ENCODE assay signal across 1 cellular context in the genomic region with DNA sequence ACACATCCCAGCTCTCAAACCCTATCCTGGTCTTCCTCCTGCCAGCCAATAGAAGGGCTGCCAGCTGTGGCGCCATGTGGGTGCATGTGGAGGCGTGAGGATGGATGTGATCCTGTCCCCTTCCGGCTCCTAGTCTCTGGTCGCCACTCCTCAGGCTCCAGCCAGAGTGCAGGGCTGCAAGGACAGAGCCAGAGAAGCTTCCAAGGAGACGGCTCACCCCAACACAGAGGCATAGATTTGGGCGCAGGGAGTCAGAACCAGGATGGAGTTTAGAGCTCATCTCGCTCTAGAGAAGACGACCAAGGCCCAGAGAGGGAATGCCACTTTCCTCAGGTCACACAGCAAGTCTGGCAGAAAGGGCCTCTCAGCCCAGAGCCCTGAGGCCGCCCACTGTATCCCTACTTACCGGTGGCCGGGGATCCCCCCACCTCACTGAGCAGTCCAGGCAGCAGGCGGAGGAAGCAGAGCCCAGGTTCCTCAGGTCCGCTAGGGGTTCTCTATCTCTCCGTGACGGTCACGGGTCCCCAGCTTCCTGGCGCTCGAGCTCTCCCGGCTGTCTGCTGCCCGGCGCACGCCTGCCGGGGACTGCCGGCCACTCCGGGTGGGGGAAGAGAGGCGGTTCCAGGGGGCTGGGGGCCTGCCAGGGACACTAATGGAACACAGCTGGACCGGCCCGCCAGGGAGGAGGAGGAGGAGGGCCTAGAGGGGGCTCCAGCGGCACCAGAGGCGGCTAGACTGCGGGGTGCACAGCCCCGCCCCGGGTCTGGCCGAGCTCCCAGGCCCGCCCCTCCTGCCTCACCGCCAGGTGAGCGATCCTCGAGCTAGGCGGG.
TF ChIP-seq lines count a peak whose summit lies in the region.

TSS of gene COL16A1 (minus strand) at position 587 of the 830 bp plus-strand sequence. CDS start 1,824 bp downstream, outside the sequence.

TF ChIP-seq in GM23338, 12 proteins besides CTCF, POLR2A, EP300 and RAD21:
- no peak for TF ChIP-seq ZNF462 (CRISPR knock-in tag; IDR thresholded peaks at IDR 0.05)
- TF ChIP-seq POLR2AphosphoS5 (IDR thresholded peaks at IDR 0.05; ENCODE audit: low read depth), result peak; percentile 51; the same call in 1 of the 2 replicates
